14 cellular contexts compared by ENCODE assay signal in the genomic region with DNA sequence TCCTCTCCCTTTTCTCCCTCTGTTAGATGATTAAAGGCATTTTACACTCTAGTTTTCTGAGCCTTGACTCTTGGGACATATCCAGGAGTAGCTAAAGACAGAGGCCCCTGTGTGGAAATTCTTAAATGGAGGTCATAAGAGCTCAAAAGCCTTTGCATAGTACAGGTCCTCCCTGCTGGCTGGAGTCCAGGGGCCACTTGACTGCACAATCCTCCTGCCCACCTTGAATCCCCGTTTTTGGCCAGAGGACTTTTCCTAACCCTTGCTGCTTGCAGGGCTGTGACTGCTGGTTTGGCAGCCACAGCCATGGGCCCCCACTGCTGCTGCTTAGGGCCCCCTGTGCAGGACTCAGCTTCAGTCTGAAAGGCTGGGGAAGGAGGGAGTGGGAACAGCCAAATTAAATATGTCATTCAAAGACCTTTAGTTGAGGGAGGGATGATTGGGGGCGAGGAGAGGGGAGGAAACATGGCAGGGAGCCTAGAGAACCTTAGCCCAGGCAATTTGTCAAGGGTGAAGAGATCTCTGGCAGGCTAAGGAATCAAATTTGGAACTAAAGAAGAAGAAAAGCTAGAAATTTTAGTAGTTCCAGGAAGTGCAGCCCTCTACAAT. TPM values are rescaled to one million over a fixed set of nuclear protein-coding genes. Genes with fewer than 3 reads are reported as not detected.
DNase-seq lines count a peak whose midpoint lies in the region; ATAC-seq and TF ChIP-seq lines count a peak whose summit lies in the region.
"Had no signal": no experiment of that assay in that cellular context is flagged by ENCODE, and none has a peak within 500 bp of the region (broad histone marks: within the 10 kb centered on the region; RNA-seq: fewer than 3 reads in every experiment).

No MANE protein-coding gene starts in this region.

- 50 to 59% (median 54%) methylated on average over 2 of the region's 2 CpGs for WGBS in adipose tissue, 3 donors
- WGBS in spleen, 5 donors, result 63 to 78% (median 77%) methylated on average over 2 of the region's 2 CpGs

- no peaks in the 10 kb centered on the region for H3K27me3 Mint-ChIP-seq in CD8-positive, alpha-beta memory T cell
- H3K27me3 Mint-ChIP-seq: CD4-positive, CD25-positive, alpha-beta regulatory T cell; naive thymus-derived CD8-positive, alpha-beta T cell had no signal

- no peak for ATAC-seq in lower lobe of right lung
- ATAC-seq: naive thymus-derived CD8-positive, alpha-beta T cell had no signal

- no peak overlapping the region for H3K27ac ChIP-seq in CD8-positive, alpha-beta memory T cell (ENCODE audit: low read depth, low read length)
- H3K27ac ChIP-seq in adipose tissue (ENCODE audit: low read depth, low read length) (peak overlapping the region; percentile 2), right atrium auricular region (peak overlapping the region; percentile 72 to 82), spleen (peak overlapping the region in 7 of 8 donors; percentile 15 to 67 (median 46)), lower lobe of right lung (no peak overlapping the region)

- peaks cover 61% of the 10 kb centered on the region for H3K36me3 ChIP-seq in CD8-positive, alpha-beta memory T cell (ENCODE audit: insufficient read depth, low read length)
- H3K36me3 ChIP-seq in right atrium auricular region (peaks cover 62% of the 10 kb centered on the region), spleen (peaks cover 0 to 100% (median 90%) of the 10 kb centered on the region in 6 donors), lower lobe of right lung (peaks cover 100% of the 10 kb centered on the region)

- no peak for DNase-seq in CD8-positive, alpha-beta memory T cell
- DNase-seq in right atrium auricular region (ENCODE audit: low spot score), result no peak
- DNase-seq in spleen, result no peak
- DNase-seq in lower lobe of right lung, result no peak
- DNase-seq in UCSD-AML1 (lab: John Stamatoyannopoulos, UW; ENCODE audit: unreplicated experiment), result no peak
- no peak for DNase-seq in H4 (ENCODE audit: low spot score)
- DNase-seq in DMS79 (lab: John Stamatoyannopoulos, UW), result no peak
- DNase-seq: activated CD4-positive, CD25-positive, alpha-beta regulatory T cell; CD4-positive, CD25-positive, alpha-beta regulatory T cell; naive thymus-derived CD8-positive, alpha-beta T cell; NCI-H2029 had no signal

- no peak for TF ChIP-seq POLR2A in spleen (IDR thresholded peaks at IDR 0.05)

- intact Hi-C loops in spleen (cut with DNase I; ENCODE audit: low total_unique reads), result no loop called here
- intact Hi-C loops in lower lobe of right lung (cut with DNase I), result no loop called here

- no peak for TF ChIP-seq CTCF in right atrium auricular region (IDR thresholded peaks at IDR 0.05)
- no peak for TF ChIP-seq CTCF in spleen (IDR thresholded peaks at IDR 0.05 in 8 of 11, conservative IDR thresholded peaks at IDR 0.05 in 3 of 11)
- TF ChIP-seq CTCF in lower lobe of right lung (IDR thresholded peaks at IDR 0.05), result no peak

- CTCF ChIA-PET in CD8-positive, alpha-beta memory T cell (lab: Charles Lee), result no interaction called here

- H3K4me1 Mint-ChIP-seq in CD8-positive, alpha-beta memory T cell, result peaks cover 25 to 32% (median 32%) of the 10 kb centered on the region in 3 donors

- H3K4me3 ChIP-seq in CD8-positive, alpha-beta memory T cell (ENCODE audit: low read length), result no peak overlapping the region
- H3K4me3 ChIP-seq in right atrium auricular region, result no peak overlapping the region
- H3K4me3 ChIP-seq in spleen, result no peak overlapping the region
- H3K4me3 ChIP-seq in lower lobe of right lung, result no peak overlapping the region
- H3K4me3 ChIP-seq: SK-N-MC had no signal

- peak overlapping the region in 5 of 8 donors; percentile 2 to 84 (median 76) for H3K27ac Mint-ChIP-seq in CD8-positive, alpha-beta memory T cell
- H3K27ac Mint-ChIP-seq: activated T-helper 2 cell treated with anti-CD3 and anti-CD28 coated beads, Interferon-gamma antibody, Interleukin-2, Interleukin-4, amounts not matched to agents 10 μg/mL and 5 μg/mL and 100 μg/mL, durations not matched to agents 14 hours and 24 hours and 36 hours had no signal

- POLR2A ChIA-PET in CD8-positive, alpha-beta memory T cell (lab: Charles Lee), result no interaction called here

- H3K36me3 Mint-ChIP-seq in CD8-positive, alpha-beta memory T cell, result peaks cover 15 to 81% (median 31%) of the 10 kb centered on the region in 3 donors

- H3K9me3 ChIP-seq in CD8-positive, alpha-beta memory T cell (ENCODE audit: low read length), result no peaks in the 10 kb centered on the region
- H3K9me3 ChIP-seq in right atrium auricular region (no peaks in the 10 kb centered on the region), spleen (no peaks in the 10 kb centered on the region), lower lobe of right lung (no peaks in the 10 kb centered on the region)

- no peaks in the 10 kb centered on the region for H3K27me3 ChIP-seq in CD8-positive, alpha-beta memory T cell (ENCODE audit: insufficient read depth, low read length, poor library complexity, severe bottlenecking)
- H3K27me3 ChIP-seq in right atrium auricular region, result no peaks in the 10 kb centered on the region
- H3K27me3 ChIP-seq in spleen (replicated peaks in 1 of 7), result no peaks in the 10 kb centered on the region
- no peaks in the 10 kb centered on the region for H3K27me3 ChIP-seq in lower lobe of right lung (ENCODE audit: low read depth)

- no peaks in the 10 kb centered on the region for H3K9me3 Mint-ChIP-seq in CD8-positive, alpha-beta memory T cell
- H3K9me3 Mint-ChIP-seq: activated T-helper 2 cell treated with anti-CD3 and anti-CD28 coated beads, Interferon-gamma antibody, Interleukin-2, Interleukin-4, amounts not matched to agents 10 μg/mL and 5 μg/mL and 100 μg/mL, durations not matched to agents 14 hours and 24 hours and 36 hours; CD4-positive, CD25-positive, alpha-beta regulatory T cell; naive thymus-derived CD8-positive, alpha-beta T cell had no signal

- peaks cover 34% of the 10 kb centered on the region for H3K4me1 ChIP-seq in CD8-positive, alpha-beta memory T cell (ENCODE audit: insufficient read depth, low read length)
- H3K4me1 ChIP-seq in right atrium auricular region (peaks cover 0 to 45% of the 10 kb centered on the region in 2 donors), spleen (peaks cover 12 to 59% (median 29%) of the 10 kb centered on the region in 6 donors), lower lobe of right lung (peaks cover 13% of the 10 kb centered on the region)

- H3K4me3 Mint-ChIP-seq in CD8-positive, alpha-beta memory T cell, result no peak overlapping the region
- H3K4me3 Mint-ChIP-seq: CD4-positive, CD25-positive, alpha-beta regulatory T cell; naive thymus-derived CD8-positive, alpha-beta T cell had no signal

RNA-seq across cellular contexts. Expression of a gene that starts 33.3 kb away (rescaled TPM):
- total RNA-seq in CD8-positive, alpha-beta memory T cell, result 10 to 100 TPM; 56.8 TPM
- 76.1 TPM for polyA plus RNA-seq in CD8-positive, alpha-beta memory T cell
- polyA plus RNA-seq in adipose tissue (10 to 100 TPM; 20.4 to 57.6 (median 47.7) TPM), spleen (10 to 100 TPM; 13.3 to 26.5 (median 15.5) TPM)
- total RNA-seq in right atrium auricular region (100 to 1,000 TPM in 1 of 2 donors, 10 to 100 TPM in 1; 88.1 to 117 TPM), spleen (100 to 1,000 TPM in 2 of 7 donors, 10 to 100 TPM in 5; 62.5 to 137 (median 88.7) TPM), lower lobe of right lung (67.4 TPM)
- total RNA-seq in H4 (2014; rRNA removed; shearing (Covaris generic)), result 9.5 and 16.2 TPM in 2 replicates

RNA-seq across cellular contexts. Expression of a gene that starts 33.7 kb away (rescaled TPM):
- total RNA-seq in CD8-positive, alpha-beta memory T cell, result 10 to 100 TPM; 13.2 to 14.4 TPM
- 9.6 TPM for polyA plus RNA-seq in CD8-positive, alpha-beta memory T cell
- polyA plus RNA-seq in adipose tissue, result 1 to 10 TPM; 4.0 to 8.0 (median 4.4) TPM
- 1 to 10 TPM; 6.0 to 9.6 TPM for total RNA-seq in right atrium auricular region
- total RNA-seq in spleen, result 10 to 100 TPM in 5 of 7 donors, 1 to 10 TPM in 2; 6.9 to 17.4 (median 10.8) TPM
- 10 to 100 TPM in 1 of 3 donors, 1 to 10 TPM in 2; 4.7 to 10.2 (median 6.1) TPM for polyA plus RNA-seq in spleen
- total RNA-seq in lower lobe of right lung, result 8.6 TPM
- total RNA-seq in H4 (2014; rRNA removed; shearing (Covaris generic)), result 4.8 and 5.1 TPM in 2 replicates

RNA-seq across cellular contexts. Expression of a gene that starts 49.7 kb away (rescaled TPM):
- total RNA-seq in CD8-positive, alpha-beta memory T cell, result 10 to 100 TPM; 67.9 to 69.6 TPM
- polyA plus RNA-seq in CD8-positive, alpha-beta memory T cell, result 81.6 TPM
- polyA plus RNA-seq in adipose tissue (10 to 100 TPM; 28.9 to 63.3 (median 36.4) TPM), spleen (10 to 100 TPM; 14.9 to 33.9 (median 15.7) TPM)
- total RNA-seq in right atrium auricular region (10 to 100 TPM; 54.5 to 80.2 TPM), spleen (100 to 1,000 TPM in 2 of 7 donors, 10 to 100 TPM in 5; 65.4 to 111 (median 88.7) TPM), lower lobe of right lung (54.4 TPM)
- 72.3 and 88.3 TPM in 2 replicates for total RNA-seq in H4 (2014; rRNA removed; shearing (Covaris generic))

RNA-seq across cellular contexts. Expression of a gene that starts 50.1 kb away (rescaled TPM):
- 1 to 10 TPM; 4.6 to 5.3 TPM for total RNA-seq in CD8-positive, alpha-beta memory T cell
- 12.9 TPM for polyA plus RNA-seq in CD8-positive, alpha-beta memory T cell
- 1 to 10 TPM; 1.7 to 3.1 (median 2.5) TPM for polyA plus RNA-seq in adipose tissue
- 1 to 10 TPM; 2.3 to 3.3 TPM for total RNA-seq in right atrium auricular region
- total RNA-seq in spleen, result 1 to 10 TPM; 3.2 to 5.6 (median 4.4) TPM
- polyA plus RNA-seq in spleen, result 1 to 10 TPM; 1.4 to 3.4 (median 2.1) TPM
- 6.3 TPM for total RNA-seq in lower lobe of right lung
- total RNA-seq in H4 (2014; rRNA removed; shearing (Covaris generic)), result 2.5 and 5.8 TPM in 2 replicates

RNA-seq across cellular contexts. Expression of a gene that starts 51.9 kb away (rescaled TPM):
- not detected for total RNA-seq in CD8-positive, alpha-beta memory T cell
- not detected for polyA plus RNA-seq in CD8-positive, alpha-beta memory T cell
- polyA plus RNA-seq in adipose tissue (not detected), spleen (under 1 TPM in 1 of 3 donors, not detected in 2; 0.03 TPM)
- total RNA-seq in right atrium auricular region (not detected), spleen (under 1 TPM in 2 of 7 donors, not detected in 5; 0.23 to 0.33 TPM), lower lobe of right lung (not detected)
- total RNA-seq in H4 (2014; rRNA removed; shearing (Covaris generic)), result 0.23 TPM in 1 of 2 replicates, not detected in the other
- total RNA-seq: CD4-positive, CD25-positive, alpha-beta regulatory T cell; naive thymus-derived CD8-positive, alpha-beta T cell had no signal
- polyA plus RNA-seq: CD4-positive, CD25-positive, alpha-beta regulatory T cell; naive thymus-derived CD8-positive, alpha-beta T cell had no signal

Comparison
In these comparisons a context has a peak if more than half of its experiments do, and no peak if none do; other contexts are left out.
1. H3K27ac ChIP-seq: peak in adipose tissue (single experiment), right atrium auricular region (2 of 2) and spleen (7 of 8); none in CD8-positive, alpha-beta memory T cell (single experiment) and lower lobe of right lung (single experiment).